ENCODE assay signal across 8 cellular contexts in the genomic region with DNA sequence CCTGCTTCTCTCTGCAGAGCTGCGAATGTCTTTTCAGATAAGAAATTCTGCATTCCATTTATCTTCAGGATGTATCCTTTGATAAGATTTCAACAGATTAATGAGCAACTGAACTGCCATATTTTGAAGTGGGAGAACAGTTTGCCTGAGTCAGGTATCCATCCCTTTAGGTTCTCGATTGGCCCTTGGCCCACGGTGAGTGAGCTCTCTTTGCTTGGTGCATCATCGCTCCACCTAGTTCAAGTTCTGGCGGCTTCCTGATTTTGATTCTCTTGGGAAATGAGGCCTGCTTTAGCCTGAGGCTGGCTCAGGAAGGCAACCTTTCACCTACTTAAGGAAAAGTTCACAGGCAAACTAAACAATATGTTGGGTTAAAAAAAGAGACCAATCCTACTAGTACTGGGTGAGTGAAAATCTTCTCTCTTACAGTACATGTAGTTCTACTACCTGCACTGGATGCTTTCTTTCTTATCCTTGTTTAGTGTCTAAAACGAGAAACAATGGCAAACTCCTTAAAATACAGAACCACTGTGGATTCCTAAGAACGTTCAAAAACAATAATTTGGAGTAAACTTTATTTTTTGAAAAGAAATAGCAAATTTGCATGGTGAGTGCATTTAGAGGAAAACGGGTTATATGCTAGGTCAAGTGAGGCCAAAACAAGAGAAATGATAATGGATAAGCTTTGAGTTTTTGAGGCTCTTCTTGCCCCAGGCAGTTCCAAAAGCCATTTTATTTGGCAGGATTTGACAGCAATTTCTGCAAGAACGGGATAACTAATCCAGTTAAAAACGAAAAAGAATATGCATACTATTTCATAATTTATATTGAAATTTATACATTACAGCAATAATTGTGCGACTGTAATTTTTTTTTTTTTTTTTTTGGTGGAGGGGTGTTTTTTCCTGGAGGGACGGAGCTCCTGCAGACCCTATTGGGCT. TPM values are rescaled to one million over a fixed set of nuclear protein-coding genes. Genes with fewer than 3 reads are reported as not detected.
DNase-seq lines count a peak whose midpoint lies in the region; ATAC-seq and TF ChIP-seq lines count a peak whose summit lies in the region.

No MANE protein-coding gene starts in this region.

- H3K4me1 Mint-ChIP-seq in activated CD8-positive, alpha-beta memory T cell treated with anti-CD3 and anti-CD28 coated beads, Interleukin-2, amount 10 ng/mL, durations not matched to agents 7 days and 5 days = peaks cover 9% of the 10 kb centered on the region

- no peaks in the 10 kb centered on the region for H3K9me3 ChIP-seq in liver (ENCODE audit: control insufficient read depth in 4 of 4, low read length in 3 of 4)

- WGBS in liver = 13% methylated on average over 12 of the region's 12 CpGs

- H3K4me3 ChIP-seq in coronary artery (peak overlapping the region; percentile 80), liver (ENCODE audit: low read depth in 1 of 3, low read length in 3 of 3) (peak overlapping the region in 2 of 3 donors; percentile 17 to 100)

- H3K27ac ChIP-seq in coronary artery (peak overlapping the region; percentile 96 to 98), liver (ENCODE audit: low read depth in 1 of 2, low read length in 2 of 2) (peak overlapping the region; percentile 57 to 60), temporal lobe (ENCODE audit: low read depth, low read length) (peak overlapping the region; percentile 56)

- H3K36me3 ChIP-seq in liver (ENCODE audit: control insufficient read depth in 4 of 4, insufficient read depth in 3 of 4, low read depth in 1 of 4, low read length in 3 of 4) = no peaks in the 10 kb centered on the region

- no peak overlapping the region for H3K27ac Mint-ChIP-seq in activated CD8-positive, alpha-beta memory T cell treated with anti-CD3 and anti-CD28 coated beads, Interleukin-2, amount 10 ng/mL, durations not matched to agents 7 days and 5 days

- CTCF ChIA-PET in activated CD8-positive, alpha-beta memory T cell treated with anti-CD3 and anti-CD28 coated beads, Interleukin-2, amount 10 ng/mL, durations not matched to agents 7 days and 5 days (lab: Charles Lee) = interaction anchor here (1.0 to 1.7 kb wide), 2 partner anchors 80 to 169 kb away, joined by 3 to 4 read pairs; no protein-coding TSS in a partner anchor

- no peak for TF ChIP-seq CTCF in coronary artery (IDR thresholded peaks at IDR 0.05)
- no peak for TF ChIP-seq CTCF in liver (IDR thresholded peaks at IDR 0.05; ENCODE audit: low read depth, low read length, missing input control)

- peaks cover 0 to 36% (median 21%) of the 10 kb centered on the region in 4 donors for H3K4me1 ChIP-seq in liver (ENCODE audit: control insufficient read depth in 4 of 4, insufficient read depth in 4 of 4, low read length in 3 of 4)

- no peaks in the 10 kb centered on the region for H3K9me3 Mint-ChIP-seq in activated CD8-positive, alpha-beta memory T cell treated with anti-CD3 and anti-CD28 coated beads, Interleukin-2, amount 10 ng/mL, durations not matched to agents 7 days and 5 days (ENCODE audit: low read depth)

- peaks cover 2% of the 10 kb centered on the region for H3K36me3 Mint-ChIP-seq in activated CD8-positive, alpha-beta memory T cell treated with anti-CD3 and anti-CD28 coated beads, Interleukin-2, amount 10 ng/mL, durations not matched to agents 7 days and 5 days

- H3K27me3 Mint-ChIP-seq in activated CD8-positive, alpha-beta memory T cell treated with anti-CD3 and anti-CD28 coated beads, Interleukin-2, amount 10 ng/mL, durations not matched to agents 7 days and 5 days = peaks cover 19% of the 10 kb centered on the region

- DNase-seq in activated CD8-positive, alpha-beta memory T cell treated with anti-CD3 and anti-CD28 coated beads, Interleukin-2, amount 10 ng/mL, durations not matched to agents 7 days and 5 days = no peak
- DNase-seq in activated CD8-positive, alpha-beta memory T cell treated with anti-CD3 and anti-CD28 coated beads for 24 hours = no peak
- peak; percentile 26 for DNase-seq in NCI-H748 (lab: John Stamatoyannopoulos, UW; ENCODE audit: unreplicated experiment)
- peak; percentile 77 for DNase-seq in coronary artery (ENCODE audit: low spot score)
- DNase-seq in MV-4-11 (lab: John Stamatoyannopoulos, UW) = no peak
- DNase-seq in NCI-H128 (lab: John Stamatoyannopoulos, UW; ENCODE audit: unreplicated experiment) = no peak

- no peak for ATAC-seq in activated CD8-positive, alpha-beta memory T cell treated with anti-CD3 and anti-CD28 coated beads, Interleukin-2, amount 10 ng/mL, durations not matched to agents 7 days and 5 days

- peak overlapping the region; percentile 66 for H3K4me3 Mint-ChIP-seq in activated CD8-positive, alpha-beta memory T cell treated with anti-CD3 and anti-CD28 coated beads, Interleukin-2, amount 10 ng/mL, durations not matched to agents 7 days and 5 days

- H3K27me3 ChIP-seq in liver (ENCODE audit: control insufficient read depth in 4 of 4, insufficient read depth in 4 of 4, low read length in 3 of 4) = no peaks in the 10 kb centered on the region

- H3K9ac ChIP-seq in liver (ENCODE audit: low read depth in 1 of 2, low read length in 2 of 2) = peak overlapping the region in 1 of 2 donors; percentile 55

- TF ChIP-seq RAD21 in liver (IDR thresholded peaks at IDR 0.05) = peak; percentile 50 to 63

TF ChIP-seq in liver, 16 proteins besides CTCF, POLR2A, EP300 and RAD21:
- TF ChIP-seq TAF1 (conservative IDR thresholded peaks at IDR 0.05) = peak; percentile 23
- TF ChIP-seq YY1 (IDR thresholded peaks at IDR 0.05) = peak; percentile 44
- peak; percentile 10 for TF ChIP-seq FOXA1 (IDR thresholded peaks at IDR 0.05)
- peak; percentile 91 for TF ChIP-seq RXRA (IDR thresholded peaks at IDR 0.05)
- TF ChIP-seq EGR1 (IDR thresholded peaks at IDR 0.05; ENCODE audit: low read depth in 2 of 2) = no peak
- peak; percentile 94 for TF ChIP-seq SP1 (IDR thresholded peaks at IDR 0.05)
- TF ChIP-seq, protein P1, sequence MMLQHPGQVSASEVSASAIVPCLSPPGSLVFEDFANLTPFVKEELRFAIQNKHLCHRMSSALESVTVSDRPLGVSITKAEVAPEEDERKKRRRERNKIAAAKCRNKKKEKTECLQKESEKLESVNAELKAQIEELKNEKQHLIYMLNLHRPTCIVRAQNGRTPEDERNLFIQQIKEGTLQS (IDR thresholded peaks at IDR 0.05) = no peak
- peak; percentile 39 to 48 for TF ChIP-seq HNF4A (conservative IDR thresholded peaks at IDR 0.05)
- no peak for TF ChIP-seq NR2F2 (IDR thresholded peaks at IDR 0.05)
- TF ChIP-seq, protein P2, sequence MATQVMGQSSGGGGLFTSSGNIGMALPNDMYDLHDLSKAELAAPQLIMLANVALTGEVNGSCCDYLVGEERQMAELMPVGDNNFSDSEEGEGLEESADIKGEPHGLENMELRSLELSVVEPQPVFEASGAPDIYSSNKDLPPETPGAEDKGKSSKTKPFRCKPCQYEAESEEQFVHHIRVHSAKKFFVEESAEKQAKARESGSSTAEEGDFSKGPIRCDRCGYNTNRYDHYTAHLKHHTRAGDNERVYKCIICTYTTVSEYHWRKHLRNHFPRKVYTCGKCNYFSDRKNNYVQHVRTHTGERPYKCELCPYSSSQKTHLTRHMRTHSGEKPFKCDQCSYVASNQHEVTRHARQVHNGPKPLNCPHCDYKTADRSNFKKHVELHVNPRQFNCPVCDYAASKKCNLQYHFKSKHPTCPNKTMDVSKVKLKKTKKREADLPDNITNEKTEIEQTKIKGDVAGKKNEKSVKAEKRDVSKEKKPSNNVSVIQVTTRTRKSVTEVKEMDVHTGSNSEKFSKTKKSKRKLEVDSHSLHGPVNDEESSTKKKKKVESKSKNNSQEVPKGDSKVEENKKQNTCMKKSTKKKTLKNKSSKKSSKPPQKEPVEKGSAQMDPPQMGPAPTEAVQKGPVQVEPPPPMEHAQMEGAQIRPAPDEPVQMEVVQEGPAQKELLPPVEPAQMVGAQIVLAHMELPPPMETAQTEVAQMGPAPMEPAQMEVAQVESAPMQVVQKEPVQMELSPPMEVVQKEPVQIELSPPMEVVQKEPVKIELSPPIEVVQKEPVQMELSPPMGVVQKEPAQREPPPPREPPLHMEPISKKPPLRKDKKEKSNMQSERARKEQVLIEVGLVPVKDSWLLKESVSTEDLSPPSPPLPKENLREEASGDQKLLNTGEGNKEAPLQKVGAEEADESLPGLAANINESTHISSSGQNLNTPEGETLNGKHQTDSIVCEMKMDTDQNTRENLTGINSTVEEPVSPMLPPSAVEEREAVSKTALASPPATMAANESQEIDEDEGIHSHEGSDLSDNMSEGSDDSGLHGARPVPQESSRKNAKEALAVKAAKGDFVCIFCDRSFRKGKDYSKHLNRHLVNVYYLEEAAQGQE (IDR thresholded peaks at IDR 0.05) = peak; percentile 69
- TF ChIP-seq FOXA2 (IDR thresholded peaks at IDR 0.05) = no peak
- TF ChIP-seq, protein P3, sequence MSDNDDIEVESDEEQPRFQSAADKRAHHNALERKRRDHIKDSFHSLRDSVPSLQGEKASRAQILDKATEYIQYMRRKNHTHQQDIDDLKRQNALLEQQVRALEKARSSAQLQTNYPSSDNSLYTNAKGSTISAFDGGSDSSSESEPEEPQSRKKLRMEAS (IDR thresholded peaks at IDR 0.05) = peak; percentile 31

RNA-seq across cellular contexts. Expression of a gene that starts 0.8 kb away (rescaled TPM):
- total RNA-seq in activated CD8-positive, alpha-beta memory T cell treated with anti-CD3 and anti-CD28 coated beads, Interleukin-2, amount 10 ng/mL, durations not matched to agents 7 days and 5 days = 10 to 100 TPM; 32.1 to 58.7 TPM
- total RNA-seq in liver (10 to 100 TPM; 61.1 to 66.6 TPM), temporal lobe (145 TPM)
- polyA plus RNA-seq in liver = 10 to 100 TPM; 22.2 to 25.5 TPM

Comparison
In these comparisons a context has a peak if more than half of its experiments do, and no peak if none do; other contexts are left out.
1. DNase-seq: peak in NCI-H748 (single experiment) and coronary artery (single experiment); none in activated CD8-positive, alpha-beta memory T cell treated with anti-CD3 and anti-CD28 coated beads, Interleukin-2, amount 10 ng/mL, durations not matched to agents 7 days and 5 days (single experiment), activated CD8-positive, alpha-beta memory T cell treated with anti-CD3 and anti-CD28 coated beads for 24 hours (single experiment), MV-4-11 (single experiment) and NCI-H128 (single experiment).
2. Peak in every context shown above with its lines, with median percentiles within 50 percentile points of each other: H3K27ac ChIP-seq.